8 cellular contexts compared by ENCODE assay signal in genomic region chr1:15892857-15893599, GRCh38. TPM values are rescaled to one million over a fixed set of nuclear protein-coding genes. Genes with fewer than 3 reads are reported as not detected.
DNase-seq lines count a peak whose midpoint lies in the region; ATAC-seq and TF ChIP-seq lines count a peak whose summit lies in the region.
"Not testable (repeated sequence)": the region's sequence is repeated elsewhere in the genome, so short reads cannot be mapped to it uniquely, and the experiment has no call there.

No MANE protein-coding gene starts in this region.

- H3K4me3 Mint-ChIP-seq in CD8-positive, alpha-beta memory T cell = peak overlapping the region in 1 of 7 donors; percentile 9
- not testable (repeated sequence) for H3K4me3 Mint-ChIP-seq in endodermal cell, nephron progenitor cell

- not testable (repeated sequence) for H3K9me3 Mint-ChIP-seq in CD8-positive, alpha-beta memory T cell; endodermal cell; nephron progenitor cell

- peak overlapping the region in 3 of 8 donors; percentile 22 to 75 (median 66) for H3K27ac Mint-ChIP-seq in CD8-positive, alpha-beta memory T cell
- peak overlapping the region; percentile 40 for H3K27ac Mint-ChIP-seq in endodermal cell
- H3K27ac Mint-ChIP-seq in nephron progenitor cell = peak overlapping the region; percentile 15

- ATAC-seq in SK-N-SH treated with all-trans-retinoic acid at 6 μM for 48 hours = peak; percentile 53
- ATAC-seq in right cardiac atrium = peak; percentile 48 to 50

- WGBS in endodermal cell (ENCODE audit: insufficient coverage in 1 of 2, insufficient read length in 1 of 2), 2 experiments = 96 to 100% methylated on average over 1 to 6 of the region's 6 CpGs
- 78% methylated on average over 6 of the region's 6 CpGs for WGBS in right cardiac atrium

- intact Hi-C loops in right cardiac atrium (cut with DNase I) = not testable (repeated sequence)
- intact Hi-C loops in tibial artery (cut with DNase I; ENCODE audit: low total_unique reads) = loop anchor here (10.0 kb wide), 1 partner anchor 52 kb away; no protein-coding TSS in a partner anchor

- H3K9ac ChIP-seq in adipocyte (ENCODE audit: low read length); endodermal cell (ENCODE audit: extremely low read depth, low read length, poor library complexity, severe bottlenecking): not testable (repeated sequence)

- H3K27ac ChIP-seq in CD8-positive, alpha-beta memory T cell (ENCODE audit: low read depth, low read length) = peak overlapping the region; percentile 60
- H3K27ac ChIP-seq in endodermal cell (ENCODE audit: low read depth, low read length); right cardiac atrium (ENCODE audit: low read length): not testable (repeated sequence)
- H3K27ac ChIP-seq in tibial artery = peak overlapping the region; percentile 74 to 81

- H3K4me1 Mint-ChIP-seq in CD8-positive, alpha-beta memory T cell = peaks cover 36 to 53% (median 36%) of the 10 kb centered on the region in 3 donors
- not testable (repeated sequence) for H3K4me1 Mint-ChIP-seq in endodermal cell, nephron progenitor cell

- not testable (repeated sequence) for H3K9me3 ChIP-seq in CD8-positive, alpha-beta memory T cell (ENCODE audit: low read length); adipocyte (ENCODE audit: control insufficient read depth, low read length); endodermal cell (ENCODE audit: control insufficient read depth, low read length); right cardiac atrium (ENCODE audit: control insufficient read depth, low read length); tibial artery

- POLR2A ChIA-PET in CD8-positive, alpha-beta memory T cell (lab: Charles Lee) = not testable (repeated sequence)

- DNase-seq in CD8-positive, alpha-beta memory T cell; endodermal cell; right cardiac atrium; nephron progenitor cell; tibial artery: not testable (repeated sequence)
- peak; percentile 86 for DNase-seq in M059J (ENCODE audit: low read depth)
- peak; percentile 79 for DNase-seq in adipocyte (ENCODE audit: low read depth)

- TF ChIP-seq CTCF in endodermal cell (conservative IDR thresholded peaks at IDR 0.05); nephron progenitor cell (IDR thresholded peaks at IDR 0.05); tibial artery (IDR thresholded peaks at IDR 0.05): not testable (repeated sequence)

- CTCF ChIA-PET in CD8-positive, alpha-beta memory T cell (lab: Charles Lee) = not testable (repeated sequence)

- not testable (repeated sequence) for H3K27me3 Mint-ChIP-seq in CD8-positive, alpha-beta memory T cell; endodermal cell (ENCODE audit: insufficient read depth); nephron progenitor cell (ENCODE audit: low read depth, poor library complexity)

- H3K27me3 ChIP-seq in CD8-positive, alpha-beta memory T cell (ENCODE audit: insufficient read depth, low read length, poor library complexity, severe bottlenecking); adipocyte (replicated peaks; ENCODE audit: control insufficient read depth, insufficient read depth, low read length); endodermal cell (ENCODE audit: control insufficient read depth, insufficient read depth, low read length, poor library complexity, severe bottlenecking); right cardiac atrium (ENCODE audit: control insufficient read depth, insufficient read depth); tibial artery: not testable (repeated sequence)

- peaks cover 0 to 37% (median 5%) of the 10 kb centered on the region in 3 donors for H3K36me3 Mint-ChIP-seq in CD8-positive, alpha-beta memory T cell
- H3K36me3 Mint-ChIP-seq in endodermal cell (ENCODE audit: low read depth) = peaks cover 36% of the 10 kb centered on the region
- H3K36me3 Mint-ChIP-seq in nephron progenitor cell (ENCODE audit: low read depth) = peaks cover 40% of the 10 kb centered on the region

- not testable (repeated sequence) for H3K36me3 ChIP-seq in CD8-positive, alpha-beta memory T cell (ENCODE audit: insufficient read depth, low read length); adipocyte (ENCODE audit: control insufficient read depth, insufficient read depth, low read length, severe bottlenecking); tibial artery
- peaks cover 25% of the 10 kb centered on the region for H3K36me3 ChIP-seq in endodermal cell (ENCODE audit: control insufficient read depth, insufficient read depth, low read length)

- H3K4me1 ChIP-seq in CD8-positive, alpha-beta memory T cell (ENCODE audit: insufficient read depth, low read length); endodermal cell (ENCODE audit: control insufficient read depth, insufficient read depth, low read length); right cardiac atrium (ENCODE audit: control insufficient read depth, insufficient read depth, low read length): not testable (repeated sequence)
- H3K4me1 ChIP-seq in adipocyte (ENCODE audit: control insufficient read depth, insufficient read depth, low read length) = peaks cover 16% of the 10 kb centered on the region
- peaks cover 0 to 96% (median 58%) of the 10 kb centered on the region in 4 donors for H3K4me1 ChIP-seq in tibial artery

- not testable (repeated sequence) for H3K4me3 ChIP-seq in CD8-positive, alpha-beta memory T cell (ENCODE audit: low read length); adipocyte (ENCODE audit: low read length); endodermal cell (ENCODE audit: low read length); right cardiac atrium (ENCODE audit: low read length); tibial artery

TF ChIP-seq in SK-N-SH treated with all-trans-retinoic acid at 6 μM for 48 hours, 23 proteins besides CTCF, POLR2A, EP300 and RAD21:
- TF ChIP-seq SNAI2 (CRISPR knock-in tag; IDR thresholded peaks at IDR 0.05) = 0 out of 2 replicates have a peak, but pooled peaks have one; percentile 47

RNA-seq across cellular contexts. Expression of gene SPEN, which starts 45.5 kb away (rescaled TPM):
- 10 to 100 TPM; 63.1 to 66.3 TPM for total RNA-seq in CD8-positive, alpha-beta memory T cell
- 35.6 TPM for polyA plus RNA-seq in CD8-positive, alpha-beta memory T cell
- 15.9 and 28.9 TPM in 2 replicates for total RNA-seq in M059J (2014; rRNA removed; shearing (Covaris generic))
- total RNA-seq in endodermal cell (10 to 100 TPM; 61.5 to 71.9 TPM), right cardiac atrium (10 to 100 TPM; 25.9 to 34.2 (median 31.9) TPM)
- polyA plus RNA-seq in endodermal cell (2013, experiment 1 of 2) = 55.4 TPM
- polyA plus RNA-seq in endodermal cell (2013, experiment 2 of 2) = 52.7 TPM
- 15.2 TPM for polyA plus RNA-seq in right cardiac atrium
